In genomic region chr6:42108071-42108470, GRCh38 we compare ENCODE assay signal across 21 cellular contexts. TPM values are rescaled to one million over a fixed set of nuclear protein-coding genes. Genes with fewer than 3 reads are reported as not detected.
"Had no signal": no experiment of that assay in that cellular context is flagged by ENCODE, and none has a peak within 500 bp of the region (broad histone marks: within the 10 kb centered on the region; RNA-seq: fewer than 3 reads in every experiment).

No MANE protein-coding gene starts in this region.

- H3K27ac Mint-ChIP-seq: T-cell; T-helper 1 cell treated with Interleukin-12 subunit alpha and Interleukin-12 subunit beta and Interleukin-4 antibody, amounts not matched to agents 30 μg/mL and 1 μg/mL, for 36 hours had no signal

- H3K4me3 Mint-ChIP-seq: T-cell; T-helper 1 cell treated with Interleukin-12 subunit alpha and Interleukin-12 subunit beta and Interleukin-4 antibody, amounts not matched to agents 30 μg/mL and 1 μg/mL, for 36 hours had no signal

- H3K36me3 Mint-ChIP-seq: T-cell had no signal

- H3K9ac ChIP-seq: SK-N-SH had no signal

- DNase-seq: Kasumi-1, KG1, MM.1S, NCI-H1092 treated with DMSO at 0.1 percent for 48 hours, NCI-H187, NCI-H2029, NCI-H2081 treated with DMSO at 0.1 percent for 48 hours, NCI-H2171, NCI-H226, NCI-H446, NCI-H510A, NCI-H524 treated with DMSO at 0.1 percent for 48 hours, NCI-H82, RPMI8226, SHP77, SK-N-SH, SW 1271, T-cell had no signal

- H3K9me3 ChIP-seq: SK-N-SH had no signal

- H3K27me3 Mint-ChIP-seq: T-cell had no signal

- H3K9me3 Mint-ChIP-seq: T-cell; T-helper 1 cell treated with Interleukin-12 subunit alpha and Interleukin-12 subunit beta and Interleukin-4 antibody, amounts not matched to agents 30 μg/mL and 1 μg/mL, for 36 hours had no signal

- ATAC-seq: T-cell had no signal

- H3K4me2 ChIP-seq: SK-N-SH had no signal

RNA-seq across cellular contexts. Expression of gene C6orf132, which starts 34.3 kb away (rescaled TPM):
- total RNA-seq: HT1080, SK-MEL-5 had no signal
- polyA plus RNA-seq: SK-N-SH had no signal
